8 cellular contexts compared by ENCODE assay signal in the genomic region with DNA sequence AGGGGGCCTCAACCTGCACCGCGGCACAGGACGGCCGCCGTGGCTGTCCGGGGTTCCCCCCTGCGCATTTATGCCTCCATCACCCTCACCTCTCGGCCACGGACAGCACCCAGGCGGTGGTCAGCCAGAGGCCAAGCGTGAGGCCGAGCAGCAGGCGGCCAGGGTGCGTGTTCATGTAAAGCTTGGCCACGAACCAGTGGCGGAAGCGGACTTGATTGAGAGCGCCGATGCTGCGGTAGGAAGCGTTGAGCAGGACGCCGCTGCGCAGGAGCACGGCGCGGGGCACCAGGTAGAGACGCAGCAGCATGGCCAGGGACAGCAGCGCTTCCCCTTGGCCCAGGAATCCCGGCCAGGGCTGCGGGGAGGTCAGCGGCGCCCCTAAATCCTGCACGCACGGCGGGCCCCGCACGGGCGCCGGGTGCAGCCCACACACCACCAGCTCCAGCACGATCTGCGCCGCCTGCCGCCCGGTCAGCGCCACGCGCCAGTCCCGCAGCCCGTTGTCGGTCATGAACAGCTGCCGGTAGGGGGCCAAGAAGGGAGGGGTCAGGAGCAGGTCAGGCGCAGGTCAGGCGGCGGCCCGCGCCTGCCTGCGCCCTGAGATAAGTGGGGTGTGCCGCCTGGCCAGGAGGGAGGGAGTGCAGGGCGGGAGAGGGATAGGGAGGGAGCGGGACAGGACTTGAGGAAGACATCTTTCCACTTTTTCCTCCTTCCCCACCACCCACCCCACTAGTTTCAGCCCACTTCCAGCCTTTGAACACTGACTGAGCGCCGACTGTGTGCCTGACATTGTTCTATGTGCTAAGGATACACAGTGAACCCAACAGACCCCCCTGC. TPM values are rescaled to one million over a fixed set of nuclear protein-coding genes. Genes with fewer than 3 reads are reported as not detected.
A peak's percentile ranks its signal among the peaks of the same experiment; 100 is the strongest.
DNase-seq lines count a peak whose midpoint lies in the region; ATAC-seq and TF ChIP-seq lines count a peak whose summit lies in the region.

No MANE protein-coding gene starts in this region.

- no peak for ATAC-seq in GM19455 (IDR thresholded peaks at IDR 0.05; ENCODE audit: unreplicated experiment)
- no peak for ATAC-seq in GM19397 (IDR thresholded peaks at IDR 0.05; ENCODE audit: unreplicated experiment)
- ATAC-seq in GM19351 (IDR thresholded peaks at IDR 0.05; ENCODE audit: unreplicated experiment) = no peak

- peak; percentile 63 to 68 for TF ChIP-seq CTCF in right atrium auricular region (IDR thresholded peaks at IDR 0.05)
- peak; percentile 79 for TF ChIP-seq CTCF in parathyroid adenoma (IDR thresholded peaks at IDR 0.05)

- H2AFZ ChIP-seq in parathyroid adenoma = peak overlapping the region; percentile 71

- H3K4me3 ChIP-seq in right atrium auricular region (peak overlapping the region in 1 of 2 donors; percentile 39), parathyroid adenoma (ENCODE audit: low read depth, low read length) (no peak overlapping the region)

- H3K4me2 ChIP-seq in parathyroid adenoma (ENCODE audit: low read length) = peak overlapping the region; percentile 46

- no peak overlapping the region for H3K9ac ChIP-seq in parathyroid adenoma

- DNase-seq in CMK (ENCODE audit: low read depth) (peak; percentile 91), anterior cingulate cortex (lab: John Stamatoyannopoulos, UW) (peak in 40 of 58 donors; percentile 2 to 65 (median 35)), right atrium auricular region (ENCODE audit: low spot score) (peak; percentile 69), NOMO-1 treated with DMSO at 0.1 percent for 48 hours (lab: John Stamatoyannopoulos, UW; ENCODE audit: unreplicated experiment) (no peak)

- peak overlapping the region in 1 of 2 donors; percentile 36 for H3K27ac ChIP-seq in right atrium auricular region
- H3K27ac ChIP-seq in parathyroid adenoma = no peak overlapping the region

- H3K36me3 ChIP-seq in right atrium auricular region (no peaks in the 10 kb centered on the region), parathyroid adenoma (ENCODE audit: control insufficient read depth, insufficient read depth, low read length) (no peaks in the 10 kb centered on the region)

- H3K27me3 ChIP-seq in right atrium auricular region (no peaks in the 10 kb centered on the region), parathyroid adenoma (ENCODE audit: control insufficient read depth, insufficient read depth, low read length) (no peaks in the 10 kb centered on the region)

- H3K79me2 ChIP-seq in parathyroid adenoma = no peaks in the 10 kb centered on the region

- peaks cover 0 to 17% of the 10 kb centered on the region in 2 donors for H3K4me1 ChIP-seq in right atrium auricular region
- no peaks in the 10 kb centered on the region for H3K4me1 ChIP-seq in parathyroid adenoma

- H3K9me3 ChIP-seq in right atrium auricular region (no peaks in the 10 kb centered on the region), parathyroid adenoma (ENCODE audit: control insufficient read depth, low read length) (no peaks in the 10 kb centered on the region)

RNA-seq across cellular contexts. Expression of a gene that starts 6.5 kb away (rescaled TPM):
- 1 to 10 TPM; 1.3 to 2.0 TPM for total RNA-seq in right atrium auricular region

RNA-seq across cellular contexts. Expression of a gene that starts 19.6 kb away (rescaled TPM):
- 10 to 100 TPM in 1 of 2 donors, 1 to 10 TPM in 1; 8.0 to 11.0 TPM for total RNA-seq in right atrium auricular region

RNA-seq across cellular contexts. Expression of a gene that starts 27.9 kb away (rescaled TPM):
- 1 to 10 TPM in 1 of 2 donors, under 1 TPM in 1; 0.63 to 3.9 TPM for total RNA-seq in right atrium auricular region

RNA-seq across cellular contexts. Expression of a gene that starts 52.8 kb away (rescaled TPM):
- total RNA-seq in right atrium auricular region = 1 to 10 TPM; 4.5 to 6.5 TPM

RNA-seq across cellular contexts. Expression of a gene that starts 58.4 kb away (rescaled TPM):
- not detected for total RNA-seq in right atrium auricular region
